Comparison of ENCODE assay signal across 11 cellular contexts in genomic region chr9:35522189-35522588, GRCh38. TPM values are rescaled to one million over a fixed set of nuclear protein-coding genes. Genes with fewer than 3 reads are reported as not detected.
DNase-seq lines count a peak whose midpoint lies in the region; TF ChIP-seq lines count a peak whose summit lies in the region.
"Had no signal": no experiment of that assay in that cellular context is flagged by ENCODE, and none has a peak within 500 bp of the region (broad histone marks: within the 10 kb centered on the region; RNA-seq: fewer than 3 reads in every experiment).

No MANE protein-coding gene starts in this region.

- H3K27ac Mint-ChIP-seq in Calu3 (ENCODE audit: unreplicated experiment): no peak overlapping the region

- H3K4me3 ChIP-seq in HFF-Myc (replicated peaks; ENCODE audit: low read depth, low read length) (no peak overlapping the region), astrocyte of the spinal cord (ENCODE audit: low read depth, low read length) (no peak overlapping the region), kidney epithelial cell (ENCODE audit: low read depth, low read length) (no peak overlapping the region)

- BruUV-seq in Calu3 (replicated peaks; lab: Mats Ljungman, UMichigan): no TSS peak

- H3K27ac ChIP-seq in substantia nigra (ENCODE audit: low read depth, low read length, poor library complexity, severe bottlenecking): peak overlapping the region; percentile 31

- H3K36me3 Mint-ChIP-seq in Calu3 (ENCODE audit: insufficient read depth, unreplicated experiment): no peaks in the 10 kb centered on the region

- no peak overlapping the region for H3K4me3 Mint-ChIP-seq in Calu3 (ENCODE audit: low read depth, unreplicated experiment)

- CTCF ChIA-PET in Calu3 (lab: Charles Lee): interaction anchor here (1.3 kb wide), 1 partner anchor 31 kb away, joined by 3 read pairs; no protein-coding TSS in a partner anchor

- no peaks in the 10 kb centered on the region for H3K9me3 Mint-ChIP-seq in Calu3 (ENCODE audit: low read depth, unreplicated experiment)

- H3K27me3 Mint-ChIP-seq in Calu3 (ENCODE audit: unreplicated experiment): no peaks in the 10 kb centered on the region

- intact Hi-C loops in Calu3 (cut with micrococcal nuclease; ENCODE audit: unreplicated experiment): no loop called here

- peaks cover 63% of the 10 kb centered on the region for H3K4me1 Mint-ChIP-seq in Calu3 (ENCODE audit: low read depth, unreplicated experiment)

- TF ChIP-seq CTCF in HFF-Myc (IDR thresholded peaks at IDR 0.05; ENCODE audit: low read depth, low read length, missing control alignments): peak; percentile 4
- TF ChIP-seq CTCF in astrocyte of the spinal cord (IDR thresholded peaks at IDR 0.05; ENCODE audit: low read depth, low read length): peak; percentile 22
- peak; percentile 20 for TF ChIP-seq CTCF in kidney epithelial cell (IDR thresholded peaks at IDR 0.05; ENCODE audit: insufficient read depth, low read length, poor library complexity, severe bottlenecking)
- TF ChIP-seq CTCF in Calu3 (IDR thresholded peaks at IDR 0.05; ENCODE audit: unreplicated experiment): no peak

- H3K36me3 ChIP-seq in kidney epithelial cell (ENCODE audit: control insufficient read depth, insufficient read depth, low read length): no peaks in the 10 kb centered on the region

- H3K27me3 ChIP-seq in kidney epithelial cell (ENCODE audit: control insufficient read depth, insufficient read depth, low read length): no peaks in the 10 kb centered on the region

- in situ Hi-C loops in astrocyte of the spinal cord (cut with HindIII; ENCODE audit: low sequenced_read_pairs): no loop called here

- DNase-seq in HFF-Myc (ENCODE audit: extremely low read depth, low read depth): no peak
- no peak for DNase-seq in astrocyte of the spinal cord (ENCODE audit: low read depth, low spot score)
- DNase-seq in kidney epithelial cell (ENCODE audit: low read depth): no peak
- no peak for DNase-seq in substantia nigra (lab: John Stamatoyannopoulos, UW)
- DNase-seq in T-helper 2 cell: no peak
- DNase-seq in stimulated activated CD4-positive, alpha-beta T cell treated with anti-CD3 and anti-CD28 coated beads, Interleukin-12 subunit alpha, Interleukin-12 subunit beta, amount 100 ng/mL, for 4 hours: no peak
- no peak for DNase-seq in Calu3
- DNase-seq: activated CD4-positive, alpha-beta T cell treated with anti-CD3 and anti-CD28 coated beads for 48 hours; dermis blood vessel endothelial cell; DND-41; NCI-H1417 had no signal

RNA-seq across cellular contexts. Expression of gene RUSC2, which starts 32.3 kb away (rescaled TPM):
- total RNA-seq in kidney epithelial cell (29.6 and 33.6 TPM in 2 replicates), Calu3 (2022) (8.6 and 10.5 TPM in 2 replicates)
